32 cellular contexts compared by ENCODE assay signal in the genomic region with DNA sequence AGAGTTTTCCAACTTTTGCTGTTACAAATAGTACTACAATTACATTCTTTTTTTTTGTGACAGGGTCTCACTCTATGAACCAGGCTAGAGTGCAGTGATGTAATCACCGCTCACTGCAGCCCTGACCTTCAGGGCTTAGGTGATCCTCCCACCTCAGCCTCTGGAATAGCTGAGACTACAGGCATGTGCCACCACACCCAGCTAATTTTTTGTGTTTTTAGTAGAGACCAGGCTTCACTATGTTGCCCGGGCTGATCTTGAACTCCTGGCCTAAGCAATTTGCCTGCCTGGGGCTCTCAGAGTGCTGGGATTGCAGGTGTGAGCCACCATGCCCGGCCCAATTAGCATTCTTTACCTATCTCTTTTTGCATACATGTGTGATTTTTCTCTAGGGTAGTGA.
"Had no signal": no experiment of that assay in that cellular context is flagged by ENCODE, and none has a peak within 500 bp of the region (broad histone marks: within the 10 kb centered on the region; RNA-seq: fewer than 3 reads in every experiment).

No MANE protein-coding gene starts in this region.

- H3K27ac ChIP-seq: cardiac muscle cell, coronary artery, dorsolateral prefrontal cortex, gastroesophageal sphincter, hepatocyte, skin epidermis, upper lobe of right lung had no signal

- H3K4me3 ChIP-seq: adrenal gland, body of pancreas, cardiac muscle cell, coronary artery, dorsolateral prefrontal cortex, gastroesophageal sphincter, hepatocyte, mucosa of descending colon, skin epidermis, upper lobe of right lung had no signal

- H2AFZ ChIP-seq: hepatocyte had no signal

- H3K27me3 ChIP-seq: adrenal gland, body of pancreas, cardiac muscle cell, dorsolateral prefrontal cortex, gastroesophageal sphincter, hepatocyte, upper lobe of right lung had no signal

- H3K36me3 ChIP-seq: adrenal gland, cardiac muscle cell, gastroesophageal sphincter had no signal

- ATAC-seq: gastroesophageal sphincter; mucosa of descending colon; natural killer cell treated with Interleukin-12 subunit alpha and Interleukin-12 subunit beta and Interleukin-15 and Interleukin-18, amount 100 ng/mL, for 72 hours; sciatic nerve; stimulated activated memory B cell treated with anti-CD40 and anti-IgM and Interleukin-4, amounts not matched to agents 10 μg/mL and 1 μg/mL and 100 μg/mL, for 72 hours; stimulated activated naive CD8-positive, alpha-beta T cell treated with anti-CD3 and anti-CD28 coated beads, Interleukin-15, amount 100 ng/mL, for 72 hours; upper lobe of right lung had no signal

- H3K4me2 ChIP-seq: hepatocyte had no signal

- DNase-seq: activated CD4-positive, alpha-beta memory T cell treated with anti-CD3 and anti-CD28 coated beads for 36 hours; activated CD4-positive, alpha-beta T cell treated with anti-CD3 and anti-CD28 coated beads for 48 hours; activated CD8-positive, alpha-beta memory T cell treated with anti-CD3 and anti-CD28 coated beads, Interleukin-2, amount 50 U/mL, for 4 hours; activated effector memory CD4-positive, alpha-beta T cell treated with anti-CD3 and anti-CD28 coated beads, Interleukin-2, amount 50 U/mL, for 16 hours; activated naive CD4-positive, alpha-beta T cell treated with anti-CD3 and anti-CD28 coated beads for 36 hours; activated naive CD8-positive, alpha-beta T cell treated with anti-CD3 and anti-CD28 coated beads for 36 hours; activated T-cell treated with anti-CD3 and anti-CD28 coated beads, Interleukin-2, amount 50 U/mL, for 1 hour; adrenal gland; aorta; body of pancreas; cerebellar nuclear complex; dorsolateral prefrontal cortex; effector memory CD4-positive, alpha-beta T cell; islet precursor cell; left cardiac atrium; mucosa of descending colon; posterior cingulate gyrus; stimulated activated CD4-positive, alpha-beta T cell treated with anti-CD3 and anti-CD28 coated beads, Interleukin-12 subunit alpha, Interleukin-12 subunit beta, amount 100 ng/mL, for 4 hours; stimulated activated CD4-positive, alpha-beta T cell treated with anti-CD3 and anti-CD28 coated beads, Interleukin-4, amount 100 ng/mL, for 24 hours; stimulated activated CD8-positive, alpha-beta memory T cell treated with anti-CD3 and anti-CD28 coated beads, Interleukin-4, amount 100 ng/mL, for 48 hours; stimulated activated naive CD8-positive, alpha-beta T cell treated with anti-CD3 and anti-CD28 coated beads, Interleukin-15, amount 100 ng/mL, for 72 hours; substantia nigra; T-helper 1 cell; upper lobe of right lung had no signal

- H3K9me3 ChIP-seq: body of pancreas, upper lobe of right lung had no signal

- H3K4me1 ChIP-seq: upper lobe of right lung had no signal
